Comparison of ENCODE assay signal across 23 cellular contexts in the genomic region with DNA sequence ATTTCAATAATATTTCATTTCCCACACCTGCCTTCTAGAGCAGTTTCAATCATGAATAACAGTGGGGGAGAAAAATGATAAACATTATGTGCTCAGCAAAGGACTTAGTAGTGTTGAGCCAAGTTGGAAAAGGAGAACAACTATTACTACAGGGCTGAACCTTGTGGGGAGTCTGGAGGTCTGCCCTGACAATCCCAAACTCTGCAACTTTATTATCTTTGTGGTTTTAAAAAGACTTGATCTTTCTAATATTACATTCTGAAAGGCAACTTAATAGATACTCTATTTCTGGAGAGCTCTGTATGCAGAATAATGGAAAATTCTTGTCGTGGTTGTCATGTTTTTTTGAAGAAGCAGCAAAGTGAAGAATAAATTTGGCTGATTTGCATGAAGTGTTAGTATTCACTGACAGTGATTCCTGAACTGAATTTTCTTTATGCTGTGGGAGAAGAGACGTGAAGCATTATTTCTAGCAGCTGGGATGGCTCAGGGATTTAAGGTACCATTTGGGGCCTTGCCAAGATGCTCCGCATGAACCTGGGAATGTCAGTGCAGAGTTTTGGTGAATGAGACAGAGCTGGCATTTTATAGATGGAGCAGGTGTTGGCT.
DNase-seq lines count a peak whose midpoint lies in the region; ATAC-seq and TF ChIP-seq lines count a peak whose summit lies in the region.
"Had no signal": no experiment of that assay in that cellular context is flagged by ENCODE, and none has a peak within 500 bp of the region (broad histone marks: within the 10 kb centered on the region; RNA-seq: fewer than 3 reads in every experiment).

No MANE protein-coding gene starts in this region.

- H2AFZ ChIP-seq in osteoblast (ENCODE audit: low read length), result no peak overlapping the region

- no peaks in the 10 kb centered on the region for H3K9me2 ChIP-seq in DOHH2 (replicated peaks; ENCODE audit: control insufficient read depth, low read length)

- H3K27me3 ChIP-seq in DOHH2 (ENCODE audit: control insufficient read depth, low read length) (peaks cover 4% of the 10 kb centered on the region; the same call in 1 of the 2 replicates), osteoblast (ENCODE audit: insufficient read depth, low read length) (no peaks in the 10 kb centered on the region)
- H3K27me3 ChIP-seq: dorsolateral prefrontal cortex, esophagus squamous epithelium, transverse colon had no signal

- H3K9me3 Mint-ChIP-seq in endothelial cell (ENCODE audit: unreplicated experiment), result no peaks in the 10 kb centered on the region
- H3K9me3 Mint-ChIP-seq: activated naive CD4-positive, alpha-beta T cell treated with anti-CD3 and anti-CD28 coated beads for 36 hours had no signal

- H3K27ac ChIP-seq in DOHH2 (ENCODE audit: low read depth, low read length) (no peak overlapping the region), epithelial cell of prostate (peak overlapping the region; percentile 63), osteoblast (ENCODE audit: low read depth, low read length) (peak overlapping the region; percentile 64), substantia nigra (ENCODE audit: low read depth, low read length, poor library complexity, severe bottlenecking) (no peak overlapping the region)
- H3K27ac ChIP-seq: dorsolateral prefrontal cortex, esophagus squamous epithelium, transverse colon had no signal

- no peak for TF ChIP-seq CTCF in DOHH2 (IDR thresholded peaks at IDR 0.05; ENCODE audit: low read depth, low read length, poor library complexity, severe bottlenecking)
- TF ChIP-seq CTCF in osteoblast (IDR thresholded peaks at IDR 0.05; ENCODE audit: extremely low read depth, low read depth, low read length), result no peak
- no peak for TF ChIP-seq CTCF in endothelial cell (IDR thresholded peaks at IDR 0.05; ENCODE audit: unreplicated experiment)

- no peak for ATAC-seq in HG02973 (IDR thresholded peaks at IDR 0.05; ENCODE audit: unreplicated experiment)
- ATAC-seq: HCT116 had no signal

- H3K4me1 Mint-ChIP-seq in endothelial cell (ENCODE audit: unreplicated experiment), result peaks cover 23% of the 10 kb centered on the region
- H3K4me1 Mint-ChIP-seq: neural crest cell had no signal

- H3K4me3 ChIP-seq in DOHH2 (ENCODE audit: low read length) (peak overlapping the region; percentile 16; the same call in 1 of the 2 replicates), osteoblast (ENCODE audit: insufficient read depth, low read length) (no peak overlapping the region)
- H3K4me3 ChIP-seq: dorsolateral prefrontal cortex, esophagus squamous epithelium, transverse colon had no signal

- H3K36me3 Mint-ChIP-seq in endothelial cell (ENCODE audit: low read depth, unreplicated experiment), result no peaks in the 10 kb centered on the region
- H3K36me3 Mint-ChIP-seq: CD4-positive, CD25-positive, alpha-beta regulatory T cell had no signal

- peak; percentile 24 for DNase-seq in NCI-H226
- DNase-seq in epithelial cell of prostate (ENCODE audit: low read depth, low spot score), result no peak
- DNase-seq in osteoblast (ENCODE audit: insufficient read length, low spot score, missing footprints), result no peak
- no peak for DNase-seq in HUDEP-2 (lab: John Stamatoyannopoulos, UW; ENCODE audit: unreplicated experiment in 76 of 76)
- no peak for DNase-seq in endothelial cell (ENCODE audit: low spot score)
- no peak for DNase-seq in substantia nigra (lab: John Stamatoyannopoulos, UW)
- DNase-seq: activated CD4-positive, alpha-beta T cell treated with anti-CD3 and anti-CD28 coated beads, Interleukin-2, amount 50 U/mL, for 1 hour; activated naive CD4-positive, alpha-beta T cell treated with anti-CD3 and anti-CD28 coated beads for 36 hours; activated T-cell treated with anti-CD3 and anti-CD28 coated beads for 4 hours; CD4-positive, CD25-positive, alpha-beta regulatory T cell; DMS79; dorsolateral prefrontal cortex; esophagus squamous epithelium; hippocampal formation; NCI-H1694; NCI-H446 treated with DMSO at 0.1 percent for 48 hours; SIG-M5; stimulated activated naive CD4-positive, alpha-beta T cell; transverse colon had no signal

- H3K27me3 Mint-ChIP-seq in endothelial cell (ENCODE audit: unreplicated experiment), result peaks cover 3% of the 10 kb centered on the region
- H3K27me3 Mint-ChIP-seq: CD4-positive, CD25-positive, alpha-beta regulatory T cell had no signal

- H3K79me2 ChIP-seq in DOHH2 (ENCODE audit: control insufficient read depth, low read length) (no peaks in the 10 kb centered on the region), osteoblast (ENCODE audit: insufficient read depth, low read length) (no peaks in the 10 kb centered on the region)

- H3K4me1 ChIP-seq in DOHH2 (ENCODE audit: control insufficient read depth, low read length) (peaks cover 17% of the 10 kb centered on the region), osteoblast (ENCODE audit: insufficient read depth, low read length) (peaks cover 20% of the 10 kb centered on the region)
- H3K4me1 ChIP-seq: esophagus squamous epithelium, transverse colon had no signal

- H4K20me1 ChIP-seq in DOHH2 (ENCODE audit: control insufficient read depth, insufficient read depth, low read depth, low read length) (no peaks in the 10 kb centered on the region), osteoblast (ENCODE audit: insufficient read depth, low read length) (no peaks in the 10 kb centered on the region)

- H3K4me2 ChIP-seq in DOHH2 (ENCODE audit: low read length) (peak overlapping the region; percentile 36), osteoblast (ENCODE audit: insufficient read depth, low read length) (peak overlapping the region; percentile 7)

- no peaks in the 10 kb centered on the region for H3K36me3 ChIP-seq in DOHH2 (ENCODE audit: control insufficient read depth, low read length)
- H3K36me3 ChIP-seq in osteoblast (ENCODE audit: insufficient read depth, low read length), result no peaks in the 10 kb centered on the region
- H3K36me3 ChIP-seq: esophagus squamous epithelium, transverse colon had no signal

- H3K27ac Mint-ChIP-seq in endothelial cell (ENCODE audit: unreplicated experiment), result no peak overlapping the region
- H3K27ac Mint-ChIP-seq: activated naive CD4-positive, alpha-beta T cell treated with anti-CD3 and anti-CD28 coated beads for 36 hours; CD4-positive, CD25-positive, alpha-beta regulatory T cell had no signal

- no peak overlapping the region for H3K4me3 Mint-ChIP-seq in endothelial cell (ENCODE audit: unreplicated experiment)
- H3K4me3 Mint-ChIP-seq: activated naive CD4-positive, alpha-beta T cell treated with anti-CD3 and anti-CD28 coated beads for 36 hours; CD4-positive, CD25-positive, alpha-beta regulatory T cell; neural crest cell had no signal

- H3K9me3 ChIP-seq in DOHH2 (ENCODE audit: control insufficient read depth, insufficient read depth, low read length) (no peaks in the 10 kb centered on the region), osteoblast (ENCODE audit: low read depth, low read length) (no peaks in the 10 kb centered on the region)
- H3K9me3 ChIP-seq: esophagus squamous epithelium, transverse colon had no signal

- no peaks in the 10 kb centered on the region for H3F3A ChIP-seq in DOHH2 (ENCODE audit: control insufficient read depth, insufficient read depth)

Comparison
In these comparisons a context has a peak if more than half of its experiments do, and no peak if none do; other contexts are left out.
1. H3K27ac ChIP-seq: peak in epithelial cell of prostate (single experiment) and osteoblast (single experiment); none in DOHH2 (single experiment) and substantia nigra (single experiment).